In genomic region chr13:30581582-30581981, GRCh38 we compare ENCODE assay signal across 9 cellular contexts. TPM values are rescaled to one million over a fixed set of nuclear protein-coding genes. Genes with fewer than 3 reads are reported as not detected.
DNase-seq lines count a peak whose midpoint lies in the region; ATAC-seq and TF ChIP-seq lines count a peak whose summit lies in the region.
"Had no signal": no experiment of that assay in that cellular context is flagged by ENCODE, and none has a peak within 500 bp of the region (broad histone marks: within the 10 kb centered on the region; RNA-seq: fewer than 3 reads in every experiment).

No MANE protein-coding gene starts in this region.

- no peaks in the 10 kb centered on the region for H3K79me2 ChIP-seq in GM23248 (ENCODE audit: insufficient read depth)

- H3K4me3 ChIP-seq in Caco-2 (ENCODE audit: low read depth, low read length) (no peak overlapping the region), GM23248 (no peak overlapping the region), kidney epithelial cell (ENCODE audit: low read depth, low read length) (no peak overlapping the region)

- H3K9me3 ChIP-seq in Caco-2 (no peaks in the 10 kb centered on the region), GM23248 (ENCODE audit: low read depth) (no peaks in the 10 kb centered on the region)

- POLR2A ChIA-PET in Caco-2 (lab: Charles Lee) = no interaction called here

- no peaks in the 10 kb centered on the region for H3K27me3 Mint-ChIP-seq in Caco-2 (ENCODE audit: insufficient read depth, unreplicated experiment)
- H3K27me3 Mint-ChIP-seq: activated T-cell treated with anti-CD3 and anti-CD28 coated beads, Interleukin-2, amount 50 U/mL, for 24 hours had no signal

- H3K36me3 Mint-ChIP-seq in Caco-2 (ENCODE audit: insufficient read depth, unreplicated experiment) = no peaks in the 10 kb centered on the region

- H3K4me1 Mint-ChIP-seq in Caco-2 (ENCODE audit: low read depth, unreplicated experiment) = peaks cover 8% of the 10 kb centered on the region

- no peak overlapping the region for H3K9ac ChIP-seq in GM23248

- H3K4me1 ChIP-seq in Caco-2 (no peaks in the 10 kb centered on the region), GM23248 (ENCODE audit: insufficient read depth) (peaks cover 20% of the 10 kb centered on the region)

- no peaks in the 10 kb centered on the region for H4K20me1 ChIP-seq in GM23248 (ENCODE audit: insufficient read depth)

- H3K27ac ChIP-seq in GM23248 = no peak overlapping the region
- H3K27ac ChIP-seq in VCaP = no peak overlapping the region

- H3K4me2 ChIP-seq in GM23248 (ENCODE audit: unreplicated experiment) = no peak overlapping the region

- peaks cover 17% of the 10 kb centered on the region for H3F3A ChIP-seq in GM23248 (ENCODE audit: insufficient read depth)

- H3K27me3 ChIP-seq in Caco-2 (replicated peaks; ENCODE audit: control insufficient read depth, insufficient read depth, low read length) (no peaks in the 10 kb centered on the region; the same call in 1 of the 2 replicates), GM23248 (replicated peaks; ENCODE audit: insufficient read depth) (no peaks in the 10 kb centered on the region), kidney epithelial cell (ENCODE audit: control insufficient read depth, insufficient read depth, low read length) (no peaks in the 10 kb centered on the region)

- no peaks in the 10 kb centered on the region for H3K9me2 ChIP-seq in GM23248 (ENCODE audit: insufficient read depth)

- CTCF ChIA-PET in Caco-2 (lab: Charles Lee) = interaction anchor here (0.6 to 2.1 kb wide), 4 partner anchors 35 to 843 kb away, joined by 3 to 10 read pairs (median 6); no protein-coding TSS in a partner anchor

- 0 to 27% methylated on average over 1 of the region's 1 CpG for WGBS in GM23248 (ENCODE audit: low coverage in 1 of 2, low lambda C conversion rate in 2 of 2, missing lambda C conversion rate in 2 of 2), 2 experiments

- H3K9me3 Mint-ChIP-seq in Caco-2 (ENCODE audit: unreplicated experiment) = no peaks in the 10 kb centered on the region
- H3K9me3 Mint-ChIP-seq: activated T-cell treated with anti-CD3 and anti-CD28 coated beads, Interleukin-2, amount 50 U/mL, for 24 hours had no signal

- intact Hi-C loops in Caco-2 (cut with micrococcal nuclease; ENCODE audit: unreplicated experiment) = loop anchor here (5.0 kb wide), 1 partner anchor 449 kb away; no protein-coding TSS in a partner anchor

- no peak overlapping the region for H2AFZ ChIP-seq in GM23248

- ATAC-seq in HG03039 (IDR thresholded peaks at IDR 0.05; ENCODE audit: unreplicated experiment) (no peak), HG03469 (IDR thresholded peaks at IDR 0.05; ENCODE audit: unreplicated experiment) (no peak)

- BruUV-seq in Caco-2 (replicated peaks; lab: Mats Ljungman, UMichigan) = no TSS peak

- no peak overlapping the region for H3K4me3 Mint-ChIP-seq in Caco-2 (ENCODE audit: unreplicated experiment)
- H3K4me3 Mint-ChIP-seq: activated T-cell treated with anti-CD3 and anti-CD28 coated beads, Interleukin-2, amount 50 U/mL, for 24 hours had no signal

- H3K27ac Mint-ChIP-seq in Caco-2 (ENCODE audit: unreplicated experiment) = no peak overlapping the region
- H3K27ac Mint-ChIP-seq: activated T-cell treated with anti-CD3 and anti-CD28 coated beads, Interleukin-2, amount 50 U/mL, for 24 hours had no signal

- in situ Hi-C loops in GM23248 (cut with MboI) = no loop called here

- peak; percentile 50 to 51 for TF ChIP-seq CTCF in Caco-2 (IDR thresholded peaks at IDR 0.05; ENCODE audit: insufficient read depth in 1 of 2, low read depth in 1 of 2, low read length in 1 of 2, severe bottlenecking in 1 of 2, unreplicated experiment in 1 of 2)
- peak; percentile 59 for TF ChIP-seq CTCF in VCaP (conservative IDR thresholded peaks at IDR 0.05)
- TF ChIP-seq CTCF in kidney epithelial cell (IDR thresholded peaks at IDR 0.05; ENCODE audit: insufficient read depth, low read length, poor library complexity, severe bottlenecking) = peak; percentile 7

- H3K36me3 ChIP-seq in Caco-2 (ENCODE audit: control insufficient read depth, insufficient read depth, low read length) = no peaks in the 10 kb centered on the region
- H3K36me3 ChIP-seq in GM23248 (ENCODE audit: low read depth) = no peaks in the 10 kb centered on the region
- no peaks in the 10 kb centered on the region for H3K36me3 ChIP-seq in kidney epithelial cell (ENCODE audit: control insufficient read depth, insufficient read depth, low read length)

- peak in 1 of 2 experiments; percentile 35 for DNase-seq in Caco-2
- DNase-seq in GM23248 = peak; percentile 43
- DNase-seq in kidney epithelial cell (ENCODE audit: low read depth) = no peak
- DNase-seq in NCI-H345 treated with DMSO at 0.1 percent for 48 hours (lab: John Stamatoyannopoulos, UW; ENCODE audit: unreplicated experiment) = no peak
- no peak for DNase-seq in NCI-H1930 (lab: John Stamatoyannopoulos, UW)
- DNase-seq: activated T-cell treated with anti-CD3 and anti-CD28 coated beads, Interleukin-2, amount 50 U/mL, for 24 hours had no signal

RNA-seq across cellular contexts. Expression of gene USPL1, which starts 36.1 kb away (rescaled TPM):
- total RNA-seq in Caco-2 (2022) (23.4 and 26.7 TPM in 2 replicates), kidney epithelial cell (24.9 and 33.1 TPM in 2 replicates)
- total RNA-seq in GM23248 (2014; rRNA removed; shearing (Covaris generic)) = 11.0 and 13.0 TPM in 2 replicates
- 7.9 and 10.0 TPM in 2 replicates for polyA plus RNA-seq in GM23248 (2016; fragmentation: Nextera tagmentation; extraction: Ambion mirVana)

Comparison
In these comparisons a context has a peak if more than half of its experiments do, and no peak if none do; other contexts are left out.
1. CTCF ChIP-seq: peak in every context shown above with its lines; median percentile 59 in VCaP; 50 in Caco-2; 7 in kidney epithelial cell.